In genomic region chr10:103812004-103812403, GRCh38 we compare ENCODE assay signal across 23 cellular contexts. TPM values are rescaled to one million over a fixed set of nuclear protein-coding genes. Genes with fewer than 3 reads are reported as not detected.
A peak's percentile ranks its signal among the peaks of the same experiment; 100 is the strongest.
DNase-seq lines count a peak whose midpoint lies in the region; ATAC-seq and TF ChIP-seq lines count a peak whose summit lies in the region.
"Had no signal": no experiment of that assay in that cellular context is flagged by ENCODE, and none has a peak within 500 bp of the region (broad histone marks: within the 10 kb centered on the region; RNA-seq: fewer than 3 reads in every experiment).

No MANE protein-coding gene starts in this region.

- intact Hi-C loops in heart right ventricle (cut with DNase I): loop anchor here in 1 of 10 donors (5.0 kb wide), 1 partner anchor 40 kb away; no protein-coding TSS in a partner anchor
- intact Hi-C loops in left ventricle myocardium inferior (cut with micrococcal nuclease): no loop called here
- intact Hi-C loops in left colon (cut with DNase I, micrococcal nuclease): no loop called here

- peak overlapping the region; percentile 8 to 60 (median 59) for H3K27ac Mint-ChIP-seq in nephron
- H3K27ac Mint-ChIP-seq: activated naive CD8-positive, alpha-beta T cell; activated T-cell treated with anti-CD3 and anti-CD28 coated beads, Interleukin-2, amount 50 U/mL, for 72 hours; stimulated activated naive CD8-positive, alpha-beta T cell treated with anti-CD3 and anti-CD28 coated beads, Interleukin-15, Interleukin-2, amounts not matched to agents 100 ng/mL and 50 ng/mL, for 24 hours had no signal

- no peak overlapping the region for H3K4me3 Mint-ChIP-seq in nephron
- H3K4me3 Mint-ChIP-seq: activated naive CD8-positive, alpha-beta T cell; activated T-cell treated with anti-CD3 and anti-CD28 coated beads, Interleukin-2, amount 50 U/mL, for 72 hours; stimulated activated naive CD8-positive, alpha-beta T cell treated with anti-CD3 and anti-CD28 coated beads, Interleukin-15, Interleukin-2, amounts not matched to agents 100 ng/mL and 50 ng/mL, for 24 hours had no signal

- TF ChIP-seq CTCF in heart right ventricle (IDR thresholded peaks at IDR 0.05) (no peak), left ventricle myocardium inferior (IDR thresholded peaks at IDR 0.05; ENCODE audit: borderline replicate concordance) (no peak), nephron (IDR thresholded peaks at IDR 0.05; ENCODE audit: unreplicated experiment in 3 of 3) (no peak)

- ATAC-seq in heart right ventricle: peak in 7 of 8 donors; percentile 3 to 39 (median 20)
- ATAC-seq in left colon: peak; percentile 91
- no peak for ATAC-seq in GM21723 (IDR thresholded peaks at IDR 0.05; ENCODE audit: unreplicated experiment)
- ATAC-seq: activated T-cell treated with anti-CD3 and anti-CD28 coated beads, Interleukin-2, amount 50 U/mL, for 72 hours; psoas muscle had no signal

- no peak for DNase-seq in heart right ventricle
- no peak for DNase-seq in left ventricle myocardium inferior
- peak; percentile 76 to 90 for DNase-seq in left colon
- no peak for DNase-seq in stimulated activated naive CD4-positive, alpha-beta T cell (lab: John Stamatoyannopoulos, UW)
- DNase-seq in glomerular visceral epithelial cell (ENCODE audit: extremely low spot score): no peak
- no peak for DNase-seq in activated CD8-positive, alpha-beta memory T cell treated with anti-CD3 and anti-CD28 coated beads for 24 hours
- DNase-seq: activated T-cell treated with anti-CD3 and anti-CD28 coated beads, Interleukin-2, amount 50 U/mL, for 72 hours; BE2C; Caco-2; cerebellar nuclear complex; effector CD4-positive, alpha-beta T cell; NCI-H2081; NCI-H446 treated with DMSO at 0.1 percent for 48 hours; stimulated activated CD4-positive, alpha-beta T cell treated with anti-CD3 and anti-CD28 coated beads, Interleukin-4, amount 100 ng/mL, for 24 hours had no signal

- H3K4me1 ChIP-seq in heart right ventricle (peaks cover 3 to 64% (median 27%) of the 10 kb centered on the region in 9 donors), left ventricle myocardium inferior (peaks cover 58% of the 10 kb centered on the region)
- H3K4me1 ChIP-seq: BE2C had no signal

- H3K27ac ChIP-seq in heart right ventricle (peak overlapping the region in 2 of 10 donors; percentile 4 to 27), left ventricle myocardium inferior (replicated peaks) (no peak overlapping the region)
- H3K27ac ChIP-seq: ascending aorta, neural progenitor cell, psoas muscle, tibial artery had no signal

- no peaks in the 10 kb centered on the region for H3K36me3 Mint-ChIP-seq in nephron (ENCODE audit: low read depth)
- H3K36me3 Mint-ChIP-seq: activated naive CD8-positive, alpha-beta T cell had no signal

- no peaks in the 10 kb centered on the region for H3K9me3 ChIP-seq in heart right ventricle
- no peaks in the 10 kb centered on the region for H3K9me3 ChIP-seq in left ventricle myocardium inferior (replicated peaks)
- H3K9me3 ChIP-seq: ascending aorta, BE2C, Caco-2, psoas muscle, tibial artery had no signal

- H3K9me3 Mint-ChIP-seq in nephron: no peaks in the 10 kb centered on the region
- H3K9me3 Mint-ChIP-seq: activated T-cell treated with anti-CD3 and anti-CD28 coated beads, Interleukin-2, amount 50 U/mL, for 72 hours; neural progenitor cell; stimulated activated naive CD8-positive, alpha-beta T cell treated with anti-CD3 and anti-CD28 coated beads, Interleukin-15, Interleukin-2, amounts not matched to agents 100 ng/mL and 50 ng/mL, for 24 hours had no signal

- H3K27me3 ChIP-seq in heart right ventricle (no peaks in the 10 kb centered on the region), left ventricle myocardium inferior (ENCODE audit: low read depth) (no peaks in the 10 kb centered on the region)
- H3K27me3 ChIP-seq: ascending aorta, BE2C, neural progenitor cell, tibial artery had no signal

- peaks cover 66% of the 10 kb centered on the region for H3K4me1 Mint-ChIP-seq in nephron

- no peak overlapping the region for H3K4me3 ChIP-seq in heart right ventricle
- no peak overlapping the region for H3K4me3 ChIP-seq in left ventricle myocardium inferior
- H3K4me3 ChIP-seq: ascending aorta, neural progenitor cell, psoas muscle, smooth muscle cell, tibial artery had no signal

- peaks cover 0 to 10% (median 0%) of the 10 kb centered on the region in 9 donors for H3K36me3 ChIP-seq in heart right ventricle
- no peaks in the 10 kb centered on the region for H3K36me3 ChIP-seq in left ventricle myocardium inferior
- H3K36me3 ChIP-seq: ascending aorta, BE2C, neural progenitor cell, tibial artery had no signal

- H3K27me3 Mint-ChIP-seq in nephron (ENCODE audit: low read depth): peaks cover 13% of the 10 kb centered on the region
- H3K27me3 Mint-ChIP-seq: activated naive CD8-positive, alpha-beta T cell; stimulated activated naive CD8-positive, alpha-beta T cell treated with anti-CD3 and anti-CD28 coated beads, Interleukin-15, Interleukin-2, amounts not matched to agents 100 ng/mL and 50 ng/mL, for 24 hours had no signal

- 56 to 62% methylated on average over 3 of the region's 3 CpGs for WGBS in heart right ventricle, 2 donors

RNA-seq across cellular contexts. Expression of gene SH3PXD2A, which starts 43.4 kb away (rescaled TPM):
- 10 to 100 TPM; 30.6 to 44.9 (median 36.0) TPM for total RNA-seq in heart right ventricle
- 10 to 100 TPM in 1 of 2 donors, 1 to 10 TPM in 1; 6.9 to 14.2 TPM for polyA plus RNA-seq in heart right ventricle
- 34.4 TPM for total RNA-seq in left ventricle myocardium inferior
- total RNA-seq in left colon: 10 to 100 TPM; 48.5 to 49.4 TPM

Comparison
In these comparisons a context has a peak if more than half of its experiments do, and no peak if none do; other contexts are left out.
1. DNase-seq: peak in left colon (2 of 2); none in heart right ventricle (0 of 2), left ventricle myocardium inferior (single experiment), stimulated activated naive CD4-positive, alpha-beta T cell (0 of 6), glomerular visceral epithelial cell (single experiment) and activated CD8-positive, alpha-beta memory T cell treated with anti-CD3 and anti-CD28 coated beads for 24 hours (single experiment).